12 cellular contexts compared by ENCODE assay signal in the genomic region with DNA sequence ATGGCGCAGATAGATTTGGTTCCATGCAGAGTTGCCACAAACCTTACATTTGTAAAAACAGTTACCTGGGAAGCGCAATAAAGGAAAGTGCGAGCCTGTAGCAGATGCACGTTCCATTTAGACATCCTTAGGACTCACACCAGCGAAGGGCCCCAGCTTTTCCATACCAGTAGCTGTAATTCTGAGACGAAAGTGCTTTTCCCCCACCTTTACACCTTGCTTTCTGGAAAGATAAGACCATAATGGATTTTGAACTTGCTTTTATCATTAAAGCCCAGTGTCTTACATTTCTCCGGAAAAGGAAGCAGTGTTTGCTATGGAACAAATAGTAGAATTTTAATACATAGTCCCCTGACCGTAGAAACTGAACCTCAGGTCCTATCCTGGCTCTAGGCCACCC. TPM values are rescaled to one million over a fixed set of nuclear protein-coding genes. Genes with fewer than 3 reads are reported as not detected.
DNase-seq lines count a peak whose midpoint lies in the region; ATAC-seq and TF ChIP-seq lines count a peak whose summit lies in the region.
"Had no signal": no experiment of that assay in that cellular context is flagged by ENCODE, and none has a peak within 500 bp of the region (broad histone marks: within the 10 kb centered on the region; RNA-seq: fewer than 3 reads in every experiment).

No MANE protein-coding gene starts in this region.

- H3K4me2 ChIP-seq in IMR-90 (ENCODE audit: low read depth, low read length) = peak overlapping the region; percentile 97

- in situ Hi-C loops in IMR-90 (cut with MboI; ENCODE audit: low sequenced_read_pairs) = no loop called here

- peak overlapping the region; percentile 95 for H2AFZ ChIP-seq in IMR-90 (replicated peaks; ENCODE audit: low read length, poor library complexity)

- no peak overlapping the region for H3K18ac ChIP-seq in IMR-90 (ENCODE audit: low read depth, low read length)

- POLR2A ChIA-PET in AG04450 (lab: Yijun Ruan, JAX) (interaction anchor here (1.8 kb wide), 1 partner anchor 12 kb away, joined by 16 read pairs; a partner anchor contains a TSS), IMR-90 (lab: Charles Lee; ENCODE audit: unreplicated experiment) (no interaction called here)
- POLR2A ChIA-PET in naive thymus-derived CD4-positive, alpha-beta T cell (lab: Charles Lee) = interaction anchor here (0.7 to 5.2 kb wide), 3 partner anchors 11 to 163 kb away, joined by 3 to 89 read pairs (median 3); a partner anchor contains a TSS
- POLR2A ChIA-PET in activated CD8-positive, alpha-beta T cell treated with anti-CD3 and anti-CD28 coated beads, Interleukin-2, amount 10 ng/mL, durations not matched to agents 7 days and 5 days (lab: Charles Lee) = interaction anchor here (0.9 to 4.2 kb wide), 2 partner anchors 12 to 60 kb away, joined by 3 to 40 read pairs; a partner anchor contains a TSS

- H3K27me3 ChIP-seq in AG04450 (ENCODE audit: control insufficient read depth, insufficient read depth, low read length) (no peaks in the 10 kb centered on the region), IMR-90 (ENCODE audit: control insufficient read depth, insufficient read depth, low read length) (no peaks in the 10 kb centered on the region), ectodermal cell (ENCODE audit: control insufficient read depth, insufficient read depth, low read length, poor library complexity, severe bottlenecking) (no peaks in the 10 kb centered on the region)
- no peaks in the 10 kb centered on the region for H3K27me3 ChIP-seq in naive thymus-derived CD4-positive, alpha-beta T cell (ENCODE audit: control insufficient read depth in 2 of 2, insufficient read depth in 2 of 2, low read length in 2 of 2)

- peak overlapping the region; percentile 65 for H3K4me3 ChIP-seq in AG04450 (ENCODE audit: low read depth, low read length)
- peak overlapping the region; percentile 59 for H3K4me3 ChIP-seq in IMR-90 (ENCODE audit: insufficient read depth, low read depth, low read length)
- H3K4me3 ChIP-seq in ectodermal cell (ENCODE audit: insufficient read depth, low read depth, low read length) = peak overlapping the region; percentile 89
- H3K4me3 ChIP-seq in naive thymus-derived CD4-positive, alpha-beta T cell (ENCODE audit: low read length) = peak overlapping the region; percentile 94

- BruUV-seq in IMR-90 (replicated peaks; lab: Mats Ljungman, UMichigan) = no TSS peak

- no peak overlapping the region for H2AK9ac ChIP-seq in IMR-90 (replicated peaks; ENCODE audit: low read depth, low read length, poor library complexity)

- H3K9me3 Mint-ChIP-seq in naive thymus-derived CD4-positive, alpha-beta T cell = no peaks in the 10 kb centered on the region
- no peaks in the 10 kb centered on the region for H3K9me3 Mint-ChIP-seq in activated CD8-positive, alpha-beta T cell treated with anti-CD3 and anti-CD28 coated beads, Interleukin-2, amount 10 ng/mL, durations not matched to agents 7 days and 5 days (ENCODE audit: insufficient read depth)

- no peak overlapping the region for H2BK20ac ChIP-seq in IMR-90 (ENCODE audit: low read depth, low read length)

- H3K23ac ChIP-seq in IMR-90 (ENCODE audit: low read depth, low read length) = no peak overlapping the region

- DNase-seq in AG04450 (ENCODE audit: low read depth, low spot score) (no peak), IMR-90 (no peak), SHP77 treated with DMSO at 0.1 percent for 48 hours (lab: John Stamatoyannopoulos, UW) (no peak)
- no peak for DNase-seq in naive thymus-derived CD4-positive, alpha-beta T cell
- DNase-seq in activated CD8-positive, alpha-beta T cell treated with anti-CD3 and anti-CD28 coated beads, Interleukin-2, amount 10 ng/mL, durations not matched to agents 7 days and 5 days = no peak
- no peak for DNase-seq in stimulated activated naive CD4-positive, alpha-beta T cell (lab: John Stamatoyannopoulos, UW)
- DNase-seq: effector CD8-positive, alpha-beta T cell; NCI-H510A; occipital lobe; stimulated activated naive CD4-positive, alpha-beta T cell treated with Interleukin-2 at 50 U/mL for 16 hours had no signal

- peak overlapping the region; percentile 30 for H4K5ac ChIP-seq in IMR-90 (ENCODE audit: low read depth, low read length)

- no peaks in the 10 kb centered on the region for H3K9me1 ChIP-seq in IMR-90 (ENCODE audit: insufficient read depth, low read length)

- H3K36me3 ChIP-seq in IMR-90 (ENCODE audit: control insufficient read depth, insufficient read depth, low read length) (no peaks in the 10 kb centered on the region), ectodermal cell (ENCODE audit: control insufficient read depth, insufficient read depth, low read length) (no peaks in the 10 kb centered on the region)
- H3K36me3 ChIP-seq in naive thymus-derived CD4-positive, alpha-beta T cell (ENCODE audit: control insufficient read depth in 2 of 3, insufficient read depth in 3 of 3, low read length in 3 of 3) = no peaks in the 10 kb centered on the region

- WGBS in IMR-90 (ENCODE audit: extremely low coverage in 2 of 2, insufficient read length in 1 of 2), 2 experiments = no CpG with 5 or more reads among the region's 8 CpGs
- 81 to 84% methylated on average over 7 to 8 of the region's 8 CpGs for WGBS in ectodermal cell, 2 experiments

- H3K4ac ChIP-seq in IMR-90 (ENCODE audit: low read depth, low read length) = no peak overlapping the region; the same call in 1 of the 2 replicates

- no peak overlapping the region for H2BK5ac ChIP-seq in IMR-90 (ENCODE audit: low read depth, low read length, poor library complexity, severe bottlenecking)

- TF ChIP-seq CTCF in AG04450 (IDR thresholded peaks at IDR 0.05; ENCODE audit: low read depth, low read length) = no peak
- TF ChIP-seq CTCF in IMR-90 (conservative IDR thresholded peaks at IDR 0.05; ENCODE audit: low read depth, low read length) = no peak

- intact Hi-C loops in IMR-90 (cut with micrococcal nuclease) = no loop called here
- intact Hi-C loops in naive thymus-derived CD4-positive, alpha-beta T cell (cut with micrococcal nuclease) = loop anchor here (1.0 to 10.0 kb wide), 9 partner anchors 12 to 1604 kb away; a partner anchor contains a TSS

- no peak overlapping the region for H3K56ac ChIP-seq in IMR-90 (ENCODE audit: extremely low read depth, insufficient read depth, low read length)

- no peak overlapping the region for H3K27ac Mint-ChIP-seq in naive thymus-derived CD4-positive, alpha-beta T cell
- H3K27ac Mint-ChIP-seq in activated CD8-positive, alpha-beta T cell treated with anti-CD3 and anti-CD28 coated beads, Interleukin-2, amount 10 ng/mL, durations not matched to agents 7 days and 5 days = no peak overlapping the region

- 0 out of 2 replicates have a peak overlapping the region, but pooled peaks have one; percentile 59 for H3K9ac ChIP-seq in IMR-90 (ENCODE audit: low read depth, low read length)

- H3K4me1 ChIP-seq in IMR-90 (ENCODE audit: control insufficient read depth, insufficient read depth, low read length) (no peaks in the 10 kb centered on the region), ectodermal cell (ENCODE audit: control insufficient read depth, insufficient read depth, low read length) (peaks cover 5% of the 10 kb centered on the region)
- H3K4me1 ChIP-seq in naive thymus-derived CD4-positive, alpha-beta T cell (ENCODE audit: control insufficient read depth in 2 of 2, insufficient read depth in 2 of 2, low read length in 2 of 2) = peaks cover 4 to 13% of the 10 kb centered on the region in 2 donors

- H2BK120ac ChIP-seq in IMR-90 (ENCODE audit: low read depth, low read length) = no peak overlapping the region

- no peaks in the 10 kb centered on the region for H3K9me3 ChIP-seq in AG04450 (ENCODE audit: control insufficient read depth, insufficient read depth, low read length)
- H3K9me3 ChIP-seq in IMR-90 (ENCODE audit: control insufficient read depth, insufficient read depth, low read length) = no peaks in the 10 kb centered on the region
- H3K9me3 ChIP-seq in ectodermal cell (ENCODE audit: control insufficient read depth, low read length) = no peaks in the 10 kb centered on the region
- no peaks in the 10 kb centered on the region for H3K9me3 ChIP-seq in naive thymus-derived CD4-positive, alpha-beta T cell (ENCODE audit: control insufficient read depth in 2 of 3, low read length in 3 of 3)

- H4K20me1 ChIP-seq in IMR-90 (ENCODE audit: insufficient read depth, low read length) = no peaks in the 10 kb centered on the region

- peaks cover 0 to 14% (median 4%) of the 10 kb centered on the region in 5 donors for H3K36me3 Mint-ChIP-seq in naive thymus-derived CD4-positive, alpha-beta T cell
- H3K36me3 Mint-ChIP-seq in activated CD8-positive, alpha-beta T cell treated with anti-CD3 and anti-CD28 coated beads, Interleukin-2, amount 10 ng/mL, durations not matched to agents 7 days and 5 days (ENCODE audit: low read depth) = peaks cover 3% of the 10 kb centered on the region

- dilution Hi-C loops in IMR-90 (cut with HindIII; ENCODE audit: low sequenced_read_pairs, unreplicated experiment) = no loop called here

- no peak for TF ChIP-seq POLR2A in IMR-90 (IDR thresholded peaks at IDR 0.05; ENCODE audit: low read depth, low read length)

- CTCF ChIA-PET in AG04450 (lab: Charles Lee) (interaction anchor here (0.6 to 2.1 kb wide), 6 partner anchors 9 to 147 kb away, joined by 3 to 11 read pairs (median 6); no protein-coding TSS in a partner anchor), IMR-90 (lab: Yijun Ruan, JAX) (interaction anchor here (0.9 kb wide), 1 partner anchor 9 kb away, joined by 3 read pairs; no protein-coding TSS in a partner anchor)
- CTCF ChIA-PET in naive thymus-derived CD4-positive, alpha-beta T cell (lab: Charles Lee) = interaction anchor here (1.5 to 2.3 kb wide), 3 partner anchors 11 to 146 kb away, joined by 3 to 8 read pairs (median 7); a partner anchor contains a TSS
- CTCF ChIA-PET in activated CD8-positive, alpha-beta T cell treated with anti-CD3 and anti-CD28 coated beads, Interleukin-2, amount 10 ng/mL, durations not matched to agents 7 days and 5 days (lab: Charles Lee) = interaction anchor here (1.2 to 4.0 kb wide), 10 partner anchors 10 to 548 kb away, joined by 3 to 36 read pairs (median 5); a partner anchor contains a TSS

- H2BK15ac ChIP-seq in IMR-90 (ENCODE audit: low read depth, low read length) = no peak overlapping the region

- H3K4me1 Mint-ChIP-seq in naive thymus-derived CD4-positive, alpha-beta T cell = peaks cover 0 to 9% (median 5%) of the 10 kb centered on the region in 7 donors
- H3K4me1 Mint-ChIP-seq in activated CD8-positive, alpha-beta T cell treated with anti-CD3 and anti-CD28 coated beads, Interleukin-2, amount 10 ng/mL, durations not matched to agents 7 days and 5 days (ENCODE audit: low read depth) = no peaks in the 10 kb centered on the region

- H3K4me3 Mint-ChIP-seq in naive thymus-derived CD4-positive, alpha-beta T cell = no peak overlapping the region
- H3K4me3 Mint-ChIP-seq in activated CD8-positive, alpha-beta T cell treated with anti-CD3 and anti-CD28 coated beads, Interleukin-2, amount 10 ng/mL, durations not matched to agents 7 days and 5 days = no peak overlapping the region

- peak overlapping the region; percentile 63 to 98 for H4K8ac ChIP-seq in IMR-90 (ENCODE audit: low read depth in 2 of 2, low read length in 2 of 2)

- TF ChIP-seq RAD21 in IMR-90 (IDR thresholded peaks at IDR 0.05; ENCODE audit: low read length) = no peak

- no peaks in the 10 kb centered on the region for H3K27me3 Mint-ChIP-seq in naive thymus-derived CD4-positive, alpha-beta T cell
- no peaks in the 10 kb centered on the region for H3K27me3 Mint-ChIP-seq in activated CD8-positive, alpha-beta T cell treated with anti-CD3 and anti-CD28 coated beads, Interleukin-2, amount 10 ng/mL, durations not matched to agents 7 days and 5 days (ENCODE audit: low read depth)

- H4K91ac ChIP-seq in IMR-90 (ENCODE audit: insufficient read depth, low read depth, low read length) = peak overlapping the region; percentile 17; the same call in 1 of the 2 replicates

- no peak overlapping the region for H2AK5ac ChIP-seq in IMR-90 (ENCODE audit: low read depth, low read length)

- 0 out of 2 replicates have a peak overlapping the region, but pooled peaks have one; percentile 89 for H3K14ac ChIP-seq in IMR-90 (replicated peaks; ENCODE audit: low read depth, low read length)

- ATAC-seq in IMR-90 (ENCODE audit: low read depth) (no peak), GM19455 (IDR thresholded peaks at IDR 0.05; ENCODE audit: unreplicated experiment) (no peak)
- ATAC-seq in naive thymus-derived CD4-positive, alpha-beta T cell = no peak
- ATAC-seq in activated CD8-positive, alpha-beta T cell treated with anti-CD3 and anti-CD28 coated beads, Interleukin-2, amount 10 ng/mL, durations not matched to agents 7 days and 5 days = no peak

- no peak overlapping the region for H3K27ac ChIP-seq in AG04450 (ENCODE audit: low read depth, low read length)
- H3K27ac ChIP-seq in IMR-90 (ENCODE audit: insufficient read depth, low read length) = no peak overlapping the region
- no peak overlapping the region for H3K27ac ChIP-seq in ectodermal cell (ENCODE audit: insufficient read depth, low read depth, low read length, poor library complexity, severe bottlenecking)
- peak overlapping the region; percentile 33 for H3K27ac ChIP-seq in naive thymus-derived CD4-positive, alpha-beta T cell (ENCODE audit: low read depth, low read length)

- peaks cover 13 to 26% of the 10 kb centered on the region in 2 experiments for H3K79me1 ChIP-seq in IMR-90 (ENCODE audit: low read depth in 1 of 2, low read length in 2 of 2)

RNA-seq across cellular contexts. Expression of a gene that starts 0.6 kb away (rescaled TPM):
- polyA plus RNA-seq in AG04450 (2011; rRNA removed) (5.6 and 7.3 TPM in 2 replicates), IMR-90 (2012; rRNA removed) (7.2 TPM in 2 replicates)
- 5.9 and 6.3 TPM in 2 replicates for polyA minus RNA-seq in AG04450 (2011; rRNA and poly(A)+ RNA removed)
- 6.6 and 9.4 TPM in 2 replicates for total RNA-seq in IMR-90 (2012; rRNA removed)
- polyA plus RNA-seq in IMR-90 (2012; cell fraction: cytosol; rRNA removed) = 1.0 and 1.1 TPM in 2 replicates
- 0.72 and 5.8 TPM in 2 replicates for polyA plus RNA-seq in IMR-90 (2012; cell fraction: nucleus; rRNA removed; ENCODE audit: low replicate concordance)
- 47.8 TPM for polyA plus RNA-seq in ectodermal cell (2013, experiment 1 of 4)
- polyA plus RNA-seq in ectodermal cell (2013, experiment 2 of 4) = 38.9 TPM
- 37.0 TPM for polyA plus RNA-seq in ectodermal cell (2013, experiment 3 of 4)
- polyA plus RNA-seq in ectodermal cell (2013, experiment 4 of 4) = 35.3 TPM
- total RNA-seq in naive thymus-derived CD4-positive, alpha-beta T cell = 10 to 100 TPM in 4 of 5 experiments, 1 to 10 TPM in 1; 9.7 to 15.6 (median 12.7) TPM
- 1 to 10 TPM; 4.6 to 7.0 TPM for polyA plus RNA-seq in naive thymus-derived CD4-positive, alpha-beta T cell
- total RNA-seq in activated CD8-positive, alpha-beta T cell treated with anti-CD3 and anti-CD28 coated beads, Interleukin-2, amount 10 ng/mL, durations not matched to agents 7 days and 5 days = 10 to 100 TPM; 16.8 to 18.9 TPM

RNA-seq across cellular contexts. Expression of a gene that starts 11.7 kb away (rescaled TPM):
- 28.1 and 33.9 TPM in 2 replicates for polyA plus RNA-seq in AG04450 (2011; rRNA removed)
- 128 and 130 TPM in 2 replicates for polyA minus RNA-seq in AG04450 (2011; rRNA and poly(A)+ RNA removed)
- 66.7 and 95.9 TPM in 2 replicates for total RNA-seq in IMR-90 (2012; rRNA removed)
- polyA plus RNA-seq in IMR-90 (2012; rRNA removed) = 7.3 and 7.9 TPM in 2 replicates
- polyA plus RNA-seq in IMR-90 (2012; cell fraction: cytosol; rRNA removed) = 3.3 and 3.7 TPM in 2 replicates
- polyA plus RNA-seq in IMR-90 (2012; cell fraction: nucleus; rRNA removed; ENCODE audit: low replicate concordance) = 5.2 and 18.2 TPM in 2 replicates
- polyA plus RNA-seq in ectodermal cell (2013, experiment 1 of 4) = 21.5 TPM
- polyA plus RNA-seq in ectodermal cell (2013, experiment 2 of 4) = 28.3 TPM
- polyA plus RNA-seq in ectodermal cell (2013, experiment 3 of 4) = 19.2 TPM
- 23.3 TPM for polyA plus RNA-seq in ectodermal cell (2013, experiment 4 of 4)
- total RNA-seq in naive thymus-derived CD4-positive, alpha-beta T cell = 100 to 1,000 TPM; 110 to 138 (median 124) TPM
- 10 to 100 TPM; 55.7 to 74.1 TPM for polyA plus RNA-seq in naive thymus-derived CD4-positive, alpha-beta T cell
- 10 to 100 TPM; 81.5 to 87.7 TPM for total RNA-seq in activated CD8-positive, alpha-beta T cell treated with anti-CD3 and anti-CD28 coated beads, Interleukin-2, amount 10 ng/mL, durations not matched to agents 7 days and 5 days

RNA-seq across cellular contexts. Expression of a gene that starts 58.9 kb away (rescaled TPM):
- polyA plus RNA-seq in AG04450 (2011; rRNA removed) = not detected in 2 replicates
- polyA minus RNA-seq in AG04450 (2011; rRNA and poly(A)+ RNA removed) = not detected in 2 replicates
- total RNA-seq in IMR-90 (2012; rRNA removed) = not detected in 2 replicates
- not detected in 2 replicates for polyA plus RNA-seq in IMR-90 (2012; rRNA removed)
- not detected in 2 replicates for polyA plus RNA-seq in IMR-90 (2012; cell fraction: cytosol; rRNA removed)
- 0.02 TPM in 2 replicates for polyA plus RNA-seq in IMR-90 (2012; cell fraction: nucleus; rRNA removed; ENCODE audit: low replicate concordance)
- polyA plus RNA-seq in ectodermal cell (2013, experiment 1 of 4) = 30.0 TPM
- polyA plus RNA-seq in ectodermal cell (2013, experiment 2 of 4) = 35.8 TPM
- polyA plus RNA-seq in ectodermal cell (2013, experiment 3 of 4) = 23.4 TPM
- 22.3 TPM for polyA plus RNA-seq in ectodermal cell (2013, experiment 4 of 4)
- total RNA-seq in naive thymus-derived CD4-positive, alpha-beta T cell = 10 to 100 TPM in 1 of 5 experiments, 1 to 10 TPM in 3, under 1 TPM in 1; 0.49 to 12.2 (median 1.3) TPM
- 1 to 10 TPM in 1 of 2 donors, under 1 TPM in 1; 0.21 to 1.6 TPM for polyA plus RNA-seq in naive thymus-derived CD4-positive, alpha-beta T cell
- 10 to 100 TPM; 10.9 to 11.1 TPM for total RNA-seq in activated CD8-positive, alpha-beta T cell treated with anti-CD3 and anti-CD28 coated beads, Interleukin-2, amount 10 ng/mL, durations not matched to agents 7 days and 5 days
